ENCODE assay signal across 10 cellular contexts in the genomic region with DNA sequence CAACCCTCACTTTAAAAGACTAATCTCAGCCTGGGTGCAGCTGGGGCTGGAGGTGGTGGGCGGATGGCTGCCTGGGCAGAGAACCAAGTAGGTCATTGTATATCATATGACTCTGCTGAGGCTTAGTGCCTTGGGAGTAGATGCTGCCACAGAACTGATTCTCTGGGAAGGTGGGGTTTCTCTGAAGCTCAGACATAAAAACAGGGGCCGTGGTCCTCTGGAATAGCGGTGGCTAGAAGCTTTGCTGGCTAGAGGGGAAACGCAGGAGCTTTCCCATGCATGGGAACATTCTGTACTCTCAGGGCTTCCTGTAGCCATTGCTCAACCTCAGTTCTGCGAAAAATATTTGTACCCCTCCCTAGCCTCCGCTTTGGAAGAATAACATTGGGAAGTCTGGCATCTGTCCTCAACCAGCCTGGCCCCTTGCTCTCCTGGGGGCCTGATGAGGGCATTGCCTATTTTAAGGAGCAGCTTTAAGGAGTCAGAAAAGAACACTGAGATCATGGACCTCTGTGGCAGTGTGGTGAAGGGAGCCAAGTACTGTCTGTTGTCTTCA. TPM values are rescaled to one million over a fixed set of nuclear protein-coding genes. Genes with fewer than 3 reads are reported as not detected.
DNase-seq lines count a peak whose midpoint lies in the region; ATAC-seq and TF ChIP-seq lines count a peak whose summit lies in the region.
"Had no signal": no experiment of that assay in that cellular context is flagged by ENCODE, and none has a peak within 500 bp of the region (broad histone marks: within the 10 kb centered on the region; RNA-seq: fewer than 3 reads in every experiment).

No MANE protein-coding gene starts in this region.

- no peak overlapping the region for H2AK5ac ChIP-seq in mesenchymal stem cell (ENCODE audit: low read length, severe bottlenecking)

- H3K36me3 ChIP-seq in HEK293 (ENCODE audit: control insufficient read depth in 2 of 2, insufficient read depth in 1 of 2, low read length in 2 of 2) (no peaks in the 10 kb centered on the region; a peak in 1 of 3 replicates), mesenchymal stem cell (ENCODE audit: control insufficient read depth in 1 of 2, insufficient read depth in 2 of 2, low read depth in 1 of 2, low read length in 2 of 2) (no peaks in the 10 kb centered on the region)

- DNase-seq in dorsolateral prefrontal cortex, result peak in 8 of 10 donors; percentile 47 to 74 (median 64)
- peak; percentile 81 for DNase-seq in mesenchymal stem cell
- DNase-seq in superior temporal gyrus (ENCODE audit: extremely low spot score), result peak; percentile 47
- no peak for DNase-seq in NCI-H2227 treated with DMSO at 0.1 percent for 48 hours (lab: John Stamatoyannopoulos, UW)
- no peak for DNase-seq in stimulated activated CD4-positive, alpha-beta T cell treated with anti-CD3 and anti-CD28 coated beads, Interleukin-1b, Interleukin-23, amount 100 ng/mL, for 48 hours
- DNase-seq: activated CD4-positive, alpha-beta T cell treated with anti-CD3 and anti-CD28 coated beads for 1 hour; DMS153 had no signal

- WGBS in mesenchymal stem cell, result 52% methylated on average over 6 of the region's 6 CpGs

- no peak overlapping the region for H3K4me2 ChIP-seq in mesenchymal stem cell (ENCODE audit: low read length, poor library complexity, severe bottlenecking)

- peak overlapping the region; percentile 57 for H2BK120ac ChIP-seq in mesenchymal stem cell (ENCODE audit: low read depth, low read length)

- peak overlapping the region; percentile 65 for H2BK15ac ChIP-seq in mesenchymal stem cell (ENCODE audit: low read depth, poor library complexity, severe bottlenecking)

- intact Hi-C loops in dorsolateral prefrontal cortex (cut with DNase I), result no loop called here

- ATAC-seq in HG02884 (IDR thresholded peaks at IDR 0.05; ENCODE audit: unreplicated experiment) (no peak), GM21390 (IDR thresholded peaks at IDR 0.05; ENCODE audit: unreplicated experiment) (no peak)

- H3K27ac ChIP-seq in HEK293 (ENCODE audit: extremely low read depth, low read depth, low read length) (no peak overlapping the region), dorsolateral prefrontal cortex (peak overlapping the region in 47 of 59 donors; percentile 3 to 82 (median 49)), mesenchymal stem cell (ENCODE audit: low read length, poor library complexity, severe bottlenecking) (no peak overlapping the region)

- CTCF ChIA-PET in HEK293 (lab: Yijun Ruan, JAX), result interaction anchor here (0.6 to 2.5 kb wide), 6 partner anchors 9 to 581 kb away, joined by 3 to 6 read pairs (median 4); no protein-coding TSS in a partner anchor

- H3K4ac ChIP-seq in mesenchymal stem cell (ENCODE audit: low read depth in 1 of 2, low read length in 2 of 2), result peak overlapping the region in 1 of 2 experiments; percentile 11

- peak overlapping the region; percentile 65 for H3K9ac ChIP-seq in mesenchymal stem cell (ENCODE audit: low read length)

- peak overlapping the region; percentile 58 for H4K91ac ChIP-seq in mesenchymal stem cell (ENCODE audit: low read length)

- peak overlapping the region; percentile 48 for H4K8ac ChIP-seq in mesenchymal stem cell (ENCODE audit: low read length)

- H3K4me1 ChIP-seq in HEK293 (ENCODE audit: control insufficient read depth, insufficient read depth, low read length), result no peaks in the 10 kb centered on the region
- peaks cover 2% of the 10 kb centered on the region for H3K4me1 ChIP-seq in mesenchymal stem cell (ENCODE audit: control insufficient read depth, insufficient read depth, low read depth, low read length)

- H3K9me3 ChIP-seq in HEK293 (ENCODE audit: control insufficient read depth, insufficient read depth, low read depth, low read length) (no peaks in the 10 kb centered on the region), mesenchymal stem cell (ENCODE audit: control insufficient read depth, low read length) (no peaks in the 10 kb centered on the region)

- H2BK12ac ChIP-seq in mesenchymal stem cell (ENCODE audit: low read length in 2 of 2), result peak overlapping the region; percentile 15 to 91

- H3K79me1 ChIP-seq in mesenchymal stem cell (replicated peaks; ENCODE audit: low read length, poor library complexity, severe bottlenecking), result no peaks in the 10 kb centered on the region

- H3K18ac ChIP-seq in mesenchymal stem cell (ENCODE audit: low read depth in 1 of 2, low read length in 2 of 2), result peak overlapping the region; percentile 65 to 84

- H3K4me3 ChIP-seq in HEK293 (ENCODE audit: low read depth, low read length), result no peak overlapping the region
- H3K4me3 ChIP-seq in dorsolateral prefrontal cortex, result no peak overlapping the region
- H3K4me3 ChIP-seq in mesenchymal stem cell (ENCODE audit: insufficient read depth in 1 of 2, low read depth in 1 of 2, low read length in 2 of 2), result peak overlapping the region in 1 of 2 experiments; percentile 60

- H2AFZ ChIP-seq in mesenchymal stem cell (ENCODE audit: low read depth, low read length), result no peak overlapping the region

- no peak overlapping the region for H2BK5ac ChIP-seq in mesenchymal stem cell (ENCODE audit: low read depth, low read length, poor library complexity, severe bottlenecking)

- H3K14ac ChIP-seq in mesenchymal stem cell (ENCODE audit: low read length in 2 of 2), result no peak overlapping the region

- POLR2A ChIA-PET in HEK293 (lab: Yijun Ruan, JAX), result no interaction called here

- H3K23ac ChIP-seq in mesenchymal stem cell (ENCODE audit: low read length in 2 of 2), result no peak overlapping the region

- no peaks in the 10 kb centered on the region for H3K27me3 ChIP-seq in dorsolateral prefrontal cortex
- H3K27me3 ChIP-seq in mesenchymal stem cell (ENCODE audit: control insufficient read depth in 1 of 2, insufficient read depth in 1 of 2, low read length in 2 of 2), result no peaks in the 10 kb centered on the region

- TF ChIP-seq CTCF in HEK293 (tag by site-specific recombination; IDR thresholded peaks at IDR 0.05) (no peak), dorsolateral prefrontal cortex (IDR thresholded peaks at IDR 0.05 in 54 of 56, conservative IDR thresholded peaks at IDR 0.05 in 2 of 56; ENCODE audit: low read depth in 1 of 56, partially characterized antibody in 56 of 56) (no peak)

TF ChIP-seq in HEK293, 187 proteins besides CTCF, POLR2A, EP300 and RAD21:
- TF ChIP-seq ZNF140 (tag by site-specific recombination; IDR thresholded peaks at IDR 0.05) (no peak), ZNF530 (tag by site-specific recombination; IDR thresholded peaks at IDR 0.05; ENCODE audit: low read depth) (no peak), EGR2 (tag by site-specific recombination; IDR thresholded peaks at IDR 0.05; ENCODE audit: low read depth) (peak; percentile 58; the same call in 1 of the 2 replicates), ZNF132 (tag by site-specific recombination; IDR thresholded peaks at IDR 0.05; ENCODE audit: borderline replicate concordance) (no peak), ZNF624 (tag by site-specific recombination; IDR thresholded peaks at IDR 0.05) (no peak), ZFHX2 (tag by site-specific recombination; conservative IDR thresholded peaks at IDR 0.05) (peak; percentile 71)

RNA-seq across cellular contexts. Expression of gene TIMP4, which starts 14.7 kb away (rescaled TPM):
- total RNA-seq in dorsolateral prefrontal cortex, result 10 to 100 TPM in 2 of 120 experiments, 1 to 10 TPM in 116, under 1 TPM in 2; 0.64 to 11.3 (median 3.6) TPM
- polyA plus RNA-seq in mesenchymal stem cell (2013, experiment 1 of 2), result 6.6 TPM
- 6.6 TPM for polyA plus RNA-seq in mesenchymal stem cell (2013, experiment 2 of 2)

Comparison
In these comparisons a context has a peak if more than half of its experiments do, and no peak if none do; other contexts are left out.
1. H3K27ac ChIP-seq: peak in dorsolateral prefrontal cortex (47 of 59); none in HEK293 (single experiment) and mesenchymal stem cell (single experiment).
2. DNase-seq: peak in dorsolateral prefrontal cortex (8 of 10), mesenchymal stem cell (single experiment) and superior temporal gyrus (single experiment); none in NCI-H2227 treated with DMSO at 0.1 percent for 48 hours (single experiment) and stimulated activated CD4-positive, alpha-beta T cell treated with anti-CD3 and anti-CD28 coated beads, Interleukin-1b, Interleukin-23, amount 100 ng/mL, for 48 hours (single experiment).